Comparison of ENCODE assay signal across 17 cellular contexts in genomic region chrX:24877854-24878650, GRCh38.
DNase-seq lines count a peak whose midpoint lies in the region; ATAC-seq, FAIRE-seq and TF ChIP-seq lines count a peak whose summit lies in the region.
"Had no signal": no experiment of that assay in that cellular context is flagged by ENCODE, and none has a peak within 500 bp of the region (broad histone marks: within the 10 kb centered on the region; RNA-seq: fewer than 3 reads in every experiment).

No MANE protein-coding gene starts in this region.

- no peak overlapping the region for H3K9ac ChIP-seq in HepG2 (ENCODE audit: insufficient read depth, low read depth, low read length)

- no peaks in the 10 kb centered on the region for H3K36me3 ChIP-seq in HepG2 (replicated peaks in 1 of 2; ENCODE audit: control insufficient read depth in 1 of 2, insufficient read depth in 2 of 2, low read length in 2 of 2)
- no peaks in the 10 kb centered on the region for H3K36me3 ChIP-seq in right lobe of liver
- H3K36me3 ChIP-seq: ascending aorta, gastroesophageal sphincter, SJCRH30 had no signal

- CTCF ChIA-PET in HepG2 (lab: Yijun Ruan, JAX; ENCODE audit: low intra/inter-chr PET ratio, low total read pairs) = no interaction called here

- H3K4me1 Mint-ChIP-seq in type B pancreatic cell (ENCODE audit: unreplicated experiment) = peaks cover 37% of the 10 kb centered on the region

- peaks cover 6% of the 10 kb centered on the region for H3K36me3 Mint-ChIP-seq in type B pancreatic cell
- H3K36me3 Mint-ChIP-seq: immature natural killer cell had no signal

- H3K27ac Mint-ChIP-seq in type B pancreatic cell = peak overlapping the region; percentile 52
- H3K27ac Mint-ChIP-seq: activated CD4-positive, alpha-beta memory T cell treated with anti-CD3 and anti-CD28 coated beads, Interleukin-2, amount 10 ng/mL, durations not matched to agents 7 days and 5 days had no signal

- TF ChIP-seq POLR2A in HepG2 (IDR thresholded peaks at IDR 0.05; ENCODE audit: insufficient read depth in 1 of 2, low read depth in 2 of 2, low read length in 2 of 2) (no peak), right lobe of liver (IDR thresholded peaks at IDR 0.05) (no peak)

- no peak for TF ChIP-seq RAD21 in HepG2 (CRISPR knock-in tag; IDR thresholded peaks at IDR 0.05)

- H3K4me3 ChIP-seq in HepG2 (replicated peaks in 1 of 3; ENCODE audit: insufficient read depth in 1 of 3, low read depth in 2 of 3, low read length in 3 of 3) = no peak overlapping the region
- H3K4me3 ChIP-seq in right lobe of liver = no peak overlapping the region
- H3K4me3 ChIP-seq: ascending aorta, gastroesophageal sphincter, SJCRH30, testis had no signal

- H3K9me3 Mint-ChIP-seq in type B pancreatic cell = no peaks in the 10 kb centered on the region
- H3K9me3 Mint-ChIP-seq: activated CD4-positive, alpha-beta memory T cell treated with anti-CD3 and anti-CD28 coated beads, Interleukin-2, amount 10 ng/mL, durations not matched to agents 7 days and 5 days; immature natural killer cell had no signal

- DNase-seq in HepG2 (ENCODE audit: low spot score) (peak; percentile 5), right lobe of liver (no peak), NCI-H510A (lab: John Stamatoyannopoulos, UW) (peak; percentile 9), epithelial cell of prostate (ENCODE audit: low read depth, low spot score) (peak; percentile 0), type B pancreatic cell (ENCODE audit: extremely low spot score, unreplicated experiment) (no peak), cortex of kidney (lab: John Stamatoyannopoulos, UW) (no peak), SKM-1 (lab: John Stamatoyannopoulos, UW; ENCODE audit: unreplicated experiment) (no peak)
- DNase-seq: activated CD4-positive, alpha-beta memory T cell treated with anti-CD3 and anti-CD28 coated beads, Interleukin-2, amount 10 ng/mL, durations not matched to agents 7 days and 5 days; immature natural killer cell; Kasumi-1; midbrain; posterior cingulate gyrus; SJCRH30; testis had no signal

- no peaks in the 10 kb centered on the region for H3K9me3 ChIP-seq in HepG2 (ENCODE audit: low read length)
- H3K9me3 ChIP-seq in right lobe of liver = no peaks in the 10 kb centered on the region
- H3K9me3 ChIP-seq: ascending aorta, gastroesophageal sphincter, SJCRH30, testis had no signal

- H3K4me1 ChIP-seq in HepG2 (ENCODE audit: insufficient read depth, low read length) (peaks cover 13% of the 10 kb centered on the region), right lobe of liver (no peaks in the 10 kb centered on the region)
- H3K4me1 ChIP-seq: ascending aorta, gastroesophageal sphincter, SJCRH30, testis had no signal

- no peaks in the 10 kb centered on the region for H3K27me3 Mint-ChIP-seq in type B pancreatic cell
- H3K27me3 Mint-ChIP-seq: activated CD4-positive, alpha-beta memory T cell treated with anti-CD3 and anti-CD28 coated beads, Interleukin-2, amount 10 ng/mL, durations not matched to agents 7 days and 5 days had no signal

- intact Hi-C loops in HepG2 (cut with micrococcal nuclease; ENCODE audit: unreplicated experiment) = no loop called here
- intact Hi-C loops in right lobe of liver (cut with DNase I) = no loop called here

- H3K27me3 ChIP-seq in HepG2 (ENCODE audit: control insufficient read depth in 1 of 2, insufficient read depth in 2 of 2, low read length in 2 of 2) (no peaks in the 10 kb centered on the region), right lobe of liver (no peaks in the 10 kb centered on the region)
- H3K27me3 ChIP-seq: ascending aorta, gastroesophageal sphincter, SJCRH30, testis had no signal

- TF ChIP-seq CTCF in HepG2 (CRISPR knock-in tag; IDR thresholded peaks at IDR 0.05) (no peak), right lobe of liver (IDR thresholded peaks at IDR 0.05) (no peak), type B pancreatic cell (conservative IDR thresholded peaks at IDR 0.05) (no peak)

- no peak for FAIRE-seq in HepG2 (lab: Jason Lieb, UNC)

- in situ Hi-C loops in HepG2 (cut with HindIII; ENCODE audit: extremely low pct_ligation_motif_present, low pct_unique_long_range_greater_than_20kb) = no loop called here

- TF ChIP-seq EP300 in HepG2 (IDR thresholded peaks at IDR 0.05; ENCODE audit: low read depth in 2 of 2, low read length in 2 of 2) (no peak), HepG2 (CRISPR knock-in tag; IDR thresholded peaks at IDR 0.05; ENCODE audit: borderline replicate concordance) (no peak)

- H3K4me3 Mint-ChIP-seq in type B pancreatic cell = peak overlapping the region; percentile 35
- H3K4me3 Mint-ChIP-seq: activated CD4-positive, alpha-beta memory T cell treated with anti-CD3 and anti-CD28 coated beads, Interleukin-2, amount 10 ng/mL, durations not matched to agents 7 days and 5 days had no signal

- 82% methylated on average over 4 of the region's 4 CpGs for WGBS in HepG2 (ENCODE audit: low lambda C conversion rate)
- WGBS in right lobe of liver (ENCODE audit: insufficient coverage, low coverage, low lambda C conversion rate, missing lambda C conversion rate) = 49% methylated on average over 4 of the region's 4 CpGs

- no peaks in the 10 kb centered on the region for H3K79me2 ChIP-seq in HepG2 (ENCODE audit: insufficient read depth, low read length)

- no peak overlapping the region for H2AFZ ChIP-seq in HepG2 (ENCODE audit: low read length)

- POLR2A ChIA-PET in HepG2 (lab: Yijun Ruan, JAX) = no interaction called here

- H3K4me2 ChIP-seq in HepG2 (ENCODE audit: low read depth, low read length) = no peak overlapping the region

- ATAC-seq in HepG2 (no peak), right lobe of liver (no peak), HG03139 (IDR thresholded peaks at IDR 0.05; ENCODE audit: unreplicated experiment) (no peak)
- ATAC-seq: gastroesophageal sphincter had no signal

- no TSS peak for BruUV-seq in HepG2 (replicated peaks; lab: Mats Ljungman, UMichigan)

- no peaks in the 10 kb centered on the region for H4K20me1 ChIP-seq in HepG2 (ENCODE audit: insufficient read depth, low read length)

- H3K27ac ChIP-seq in HepG2 (ENCODE audit: extremely low read length, insufficient read depth, low read length) (no peak overlapping the region), right lobe of liver (no peak overlapping the region), epithelial cell of prostate (no peak overlapping the region)
- H3K27ac ChIP-seq: ascending aorta, gastroesophageal sphincter, SJCRH30, testis had no signal

TF ChIP-seq in HepG2, 621 proteins besides CTCF, POLR2A, EP300 and RAD21 (continues in another document):
- TF ChIP-seq EED (CRISPR knock-in tag; IDR thresholded peaks at IDR 0.05) (no peak), BCL6 (CRISPR knock-in tag; IDR thresholded peaks at IDR 0.05) (no peak), ATAD3A (CRISPR knock-in tag; IDR thresholded peaks at IDR 0.05) (no peak), CHD4 (IDR thresholded peaks at IDR 0.05; ENCODE audit: borderline replicate concordance, low read length) (no peak), ISX (CRISPR knock-in tag; conservative IDR thresholded peaks at IDR 0.05) (no peak), DRAP1 (CRISPR knock-in tag; IDR thresholded peaks at IDR 0.05) (no peak), ZNF674 (CRISPR knock-in tag; IDR thresholded peaks at IDR 0.05; ENCODE audit: low read depth) (no peak), ZMYM2 (CRISPR knock-in tag; IDR thresholded peaks at IDR 0.05) (no peak), TOPORS (CRISPR knock-in tag; IDR thresholded peaks at IDR 0.05) (no peak), ZFP41 (CRISPR knock-in tag; IDR thresholded peaks at IDR 0.05; ENCODE audit: borderline replicate concordance) (no peak), ZNF607 (CRISPR knock-in tag; IDR thresholded peaks at IDR 0.05; ENCODE audit: borderline replicate concordance) (no peak), ADNP (CRISPR knock-in tag; IDR thresholded peaks at IDR 0.05) (no peak), ZNF709 (CRISPR knock-in tag; IDR thresholded peaks at IDR 0.05) (no peak), ATF4 (CRISPR knock-in tag; IDR thresholded peaks at IDR 0.05) (no peak), ZNF12 (CRISPR knock-in tag; IDR thresholded peaks at IDR 0.05) (no peak), ZNF770 (CRISPR knock-in tag; IDR thresholded peaks at IDR 0.05) (no peak)

Comparison
In these comparisons a context has a peak if more than half of its experiments do, and no peak if none do; other contexts are left out.
1. DNase-seq: peak in HepG2 (single experiment), NCI-H510A (single experiment) and epithelial cell of prostate (single experiment); none in right lobe of liver (0 of 3), type B pancreatic cell (single experiment), cortex of kidney (single experiment) and SKM-1 (single experiment).